Comparison of ENCODE assay signal across 14 cellular contexts in genomic region chr15:90563460-90563859, GRCh38. TPM values are rescaled to one million over a fixed set of nuclear protein-coding genes. Genes with fewer than 3 reads are reported as not detected.
DNase-seq lines count a peak whose midpoint lies in the region; ATAC-seq and TF ChIP-seq lines count a peak whose summit lies in the region.
"Had no signal": no experiment of that assay in that cellular context is flagged by ENCODE, and none has a peak within 500 bp of the region (broad histone marks: within the 10 kb centered on the region; RNA-seq: fewer than 3 reads in every experiment).

No MANE protein-coding gene starts in this region.

- intact Hi-C loops in right lobe of liver (cut with DNase I) = no loop called here

- H3K27me3 ChIP-seq in right lobe of liver = no peaks in the 10 kb centered on the region
- H3K27me3 ChIP-seq: foreskin keratinocyte had no signal

- H3K9me3 Mint-ChIP-seq in stimulated activated naive CD8-positive, alpha-beta T cell treated with anti-CD3 and anti-CD28 coated beads, Interleukin-15, Interleukin-2, amounts not matched to agents 100 ng/mL and 50 ng/mL, for 24 hours = no peaks in the 10 kb centered on the region
- no peaks in the 10 kb centered on the region for H3K9me3 Mint-ChIP-seq in activated naive CD8-positive, alpha-beta T cell treated with anti-CD3 and anti-CD28 coated beads, Interleukin-2, amount 10 ng/mL, durations not matched to agents 7 days and 5 days
- H3K9me3 Mint-ChIP-seq in naive thymus-derived CD8-positive, alpha-beta T cell = peaks cover 0 to 4% (median 1%) of the 10 kb centered on the region in 9 donors

- no peaks in the 10 kb centered on the region for H3K9me3 ChIP-seq in right lobe of liver

- H3K36me3 ChIP-seq in right lobe of liver = no peaks in the 10 kb centered on the region

- no peak overlapping the region for H3K27ac ChIP-seq in right lobe of liver
- H3K27ac ChIP-seq: foreskin keratinocyte had no signal

- H3K4me1 Mint-ChIP-seq in stimulated activated naive CD8-positive, alpha-beta T cell treated with anti-CD3 and anti-CD28 coated beads, Interleukin-15, Interleukin-2, amounts not matched to agents 100 ng/mL and 50 ng/mL, for 24 hours (ENCODE audit: low read depth) = peaks cover 81% of the 10 kb centered on the region
- H3K4me1 Mint-ChIP-seq in activated naive CD8-positive, alpha-beta T cell treated with anti-CD3 and anti-CD28 coated beads, Interleukin-2, amount 10 ng/mL, durations not matched to agents 7 days and 5 days = peaks cover 84% of the 10 kb centered on the region
- peaks cover 47 to 94% (median 87%) of the 10 kb centered on the region in 4 donors for H3K4me1 Mint-ChIP-seq in naive thymus-derived CD8-positive, alpha-beta T cell

- no peak for TF ChIP-seq POLR2A in right lobe of liver (IDR thresholded peaks at IDR 0.05)

- no peak overlapping the region for H3K4me3 Mint-ChIP-seq in stimulated activated naive CD8-positive, alpha-beta T cell treated with anti-CD3 and anti-CD28 coated beads, Interleukin-15, Interleukin-2, amounts not matched to agents 100 ng/mL and 50 ng/mL, for 24 hours
- H3K4me3 Mint-ChIP-seq in activated naive CD8-positive, alpha-beta T cell treated with anti-CD3 and anti-CD28 coated beads, Interleukin-2, amount 10 ng/mL, durations not matched to agents 7 days and 5 days = peak overlapping the region; percentile 70
- H3K4me3 Mint-ChIP-seq in naive thymus-derived CD8-positive, alpha-beta T cell = peak overlapping the region in 7 of 10 donors; percentile 58 to 91 (median 78)

- H3K27ac Mint-ChIP-seq in stimulated activated naive CD8-positive, alpha-beta T cell treated with anti-CD3 and anti-CD28 coated beads, Interleukin-15, Interleukin-2, amounts not matched to agents 100 ng/mL and 50 ng/mL, for 24 hours = peak overlapping the region; percentile 67
- H3K27ac Mint-ChIP-seq in activated naive CD8-positive, alpha-beta T cell treated with anti-CD3 and anti-CD28 coated beads, Interleukin-2, amount 10 ng/mL, durations not matched to agents 7 days and 5 days = peak overlapping the region; percentile 97
- H3K27ac Mint-ChIP-seq in naive thymus-derived CD8-positive, alpha-beta T cell = peak overlapping the region; percentile 92 to 100 (median 98)

- WGBS in right lobe of liver (ENCODE audit: insufficient coverage, low coverage, low lambda C conversion rate, missing lambda C conversion rate) = 84% methylated on average over 2 of the region's 3 CpGs

- peaks cover 24% of the 10 kb centered on the region for H3K36me3 Mint-ChIP-seq in stimulated activated naive CD8-positive, alpha-beta T cell treated with anti-CD3 and anti-CD28 coated beads, Interleukin-15, Interleukin-2, amounts not matched to agents 100 ng/mL and 50 ng/mL, for 24 hours (ENCODE audit: low read depth)
- peaks cover 30% of the 10 kb centered on the region for H3K36me3 Mint-ChIP-seq in activated naive CD8-positive, alpha-beta T cell treated with anti-CD3 and anti-CD28 coated beads, Interleukin-2, amount 10 ng/mL, durations not matched to agents 7 days and 5 days
- H3K36me3 Mint-ChIP-seq in naive thymus-derived CD8-positive, alpha-beta T cell = peaks cover 0 to 9% (median 7%) of the 10 kb centered on the region in 3 donors

- POLR2A ChIA-PET in activated naive CD8-positive, alpha-beta T cell treated with anti-CD3 and anti-CD28 coated beads, Interleukin-2, amount 10 ng/mL, durations not matched to agents 7 days and 5 days (lab: Charles Lee) = interaction anchor here (1.0 to 2.4 kb wide), 5 partner anchors 10 to 33 kb away, joined by 3 to 21 read pairs (median 8); partner anchors contain the start of gene CRTC3
- POLR2A ChIA-PET in naive thymus-derived CD8-positive, alpha-beta T cell (lab: Charles Lee) = interaction anchor here (0.6 to 1.8 kb wide), 8 partner anchors 9 to 208 kb away, joined by 3 to 8 read pairs (median 4); no protein-coding TSS in a partner anchor

- H3K27me3 Mint-ChIP-seq in stimulated activated naive CD8-positive, alpha-beta T cell treated with anti-CD3 and anti-CD28 coated beads, Interleukin-15, Interleukin-2, amounts not matched to agents 100 ng/mL and 50 ng/mL, for 24 hours = no peaks in the 10 kb centered on the region
- no peaks in the 10 kb centered on the region for H3K27me3 Mint-ChIP-seq in activated naive CD8-positive, alpha-beta T cell treated with anti-CD3 and anti-CD28 coated beads, Interleukin-2, amount 10 ng/mL, durations not matched to agents 7 days and 5 days
- H3K27me3 Mint-ChIP-seq in naive thymus-derived CD8-positive, alpha-beta T cell = no peaks in the 10 kb centered on the region

- DNase-seq in stimulated activated naive CD8-positive, alpha-beta T cell treated with anti-CD3 and anti-CD28 coated beads, Interleukin-15, Interleukin-2, amounts not matched to agents 100 U/mL and 50 U/mL, for 24 hours = no peak
- DNase-seq in activated naive CD8-positive, alpha-beta T cell treated with anti-CD3 and anti-CD28 coated beads, Interleukin-2, amount 10 ng/mL, durations not matched to agents 7 days and 5 days = no peak
- DNase-seq in naive thymus-derived CD8-positive, alpha-beta T cell = no peak
- no peak for DNase-seq in right lobe of liver
- no peak for DNase-seq in germinal center (ENCODE audit: low spot score)
- no peak for DNase-seq in DMS153 treated with DMSO at 0.1 percent for 48 hours (lab: John Stamatoyannopoulos, UW; ENCODE audit: unreplicated experiment)
- DNase-seq: activated CD4-positive, alpha-beta T cell treated with anti-CD3 and anti-CD28 coated beads, Interleukin-2, amount 50 U/mL, for 48 hours; amniotic stem cell; foreskin keratinocyte; kidney; NCI-H1930; SW 1271 had no signal

- H3K4me1 ChIP-seq in right lobe of liver = peaks cover 3 to 55% (median 22%) of the 10 kb centered on the region in 4 donors

- H3K4me3 ChIP-seq in right lobe of liver = no peak overlapping the region

- no peak for TF ChIP-seq CTCF in right lobe of liver (IDR thresholded peaks at IDR 0.05)

- ATAC-seq in stimulated activated naive CD8-positive, alpha-beta T cell treated with anti-CD3 and anti-CD28 coated beads, Interleukin-15, Interleukin-2, amounts not matched to agents 100 U/mL and 50 U/mL, for 24 hours = no peak
- ATAC-seq in activated naive CD8-positive, alpha-beta T cell treated with anti-CD3 and anti-CD28 coated beads, Interleukin-2, amount 10 ng/mL, durations not matched to agents 7 days and 5 days (ENCODE audit: low read depth) = no peak
- no peak for ATAC-seq in naive thymus-derived CD8-positive, alpha-beta T cell
- ATAC-seq in right lobe of liver (no peak), GM19455 (IDR thresholded peaks at IDR 0.05; ENCODE audit: unreplicated experiment) (no peak)
- ATAC-seq: foreskin keratinocyte had no signal

RNA-seq across cellular contexts. Expression of gene CRTC3, which starts 33.7 kb away (rescaled TPM):
- total RNA-seq in activated naive CD8-positive, alpha-beta T cell treated with anti-CD3 and anti-CD28 coated beads, Interleukin-2, amount 10 ng/mL, durations not matched to agents 7 days and 5 days = 10 to 100 TPM; 70.5 to 74.1 TPM
- 100 to 1,000 TPM; 102 to 110 TPM for total RNA-seq in naive thymus-derived CD8-positive, alpha-beta T cell
- polyA plus RNA-seq in naive thymus-derived CD8-positive, alpha-beta T cell = 10 to 100 TPM; 21.9 to 51.1 (median 33.5) TPM
- 10 to 100 TPM in 4 of 6 experiments, 1 to 10 TPM in 2; 8.4 to 16.2 (median 11.3) TPM for total RNA-seq in right lobe of liver

Comparison
In these comparisons a context has a peak if more than half of its experiments do, and no peak if none do; other contexts are left out.
1. RNA of gene CRTC3, which starts 33.7 kb away (total RNA-seq): 102 to 110 TPM in naive thymus-derived CD8-positive, alpha-beta T cell and 70.5 to 74.1 TPM in activated naive CD8-positive, alpha-beta T cell treated with anti-CD3 and anti-CD28 coated beads, Interleukin-2, amount 10 ng/mL, durations not matched to agents 7 days and 5 days; 8.4 to 16.2 TPM in right lobe of liver; every median in the first group is over 4 times any median in the second.
2. Peak in every context shown above with its lines, with median percentiles within 50 percentile points of each other: H3K27ac Mint-ChIP-seq.